Comparison of ENCODE assay signal across 8 cellular contexts in the genomic region with DNA sequence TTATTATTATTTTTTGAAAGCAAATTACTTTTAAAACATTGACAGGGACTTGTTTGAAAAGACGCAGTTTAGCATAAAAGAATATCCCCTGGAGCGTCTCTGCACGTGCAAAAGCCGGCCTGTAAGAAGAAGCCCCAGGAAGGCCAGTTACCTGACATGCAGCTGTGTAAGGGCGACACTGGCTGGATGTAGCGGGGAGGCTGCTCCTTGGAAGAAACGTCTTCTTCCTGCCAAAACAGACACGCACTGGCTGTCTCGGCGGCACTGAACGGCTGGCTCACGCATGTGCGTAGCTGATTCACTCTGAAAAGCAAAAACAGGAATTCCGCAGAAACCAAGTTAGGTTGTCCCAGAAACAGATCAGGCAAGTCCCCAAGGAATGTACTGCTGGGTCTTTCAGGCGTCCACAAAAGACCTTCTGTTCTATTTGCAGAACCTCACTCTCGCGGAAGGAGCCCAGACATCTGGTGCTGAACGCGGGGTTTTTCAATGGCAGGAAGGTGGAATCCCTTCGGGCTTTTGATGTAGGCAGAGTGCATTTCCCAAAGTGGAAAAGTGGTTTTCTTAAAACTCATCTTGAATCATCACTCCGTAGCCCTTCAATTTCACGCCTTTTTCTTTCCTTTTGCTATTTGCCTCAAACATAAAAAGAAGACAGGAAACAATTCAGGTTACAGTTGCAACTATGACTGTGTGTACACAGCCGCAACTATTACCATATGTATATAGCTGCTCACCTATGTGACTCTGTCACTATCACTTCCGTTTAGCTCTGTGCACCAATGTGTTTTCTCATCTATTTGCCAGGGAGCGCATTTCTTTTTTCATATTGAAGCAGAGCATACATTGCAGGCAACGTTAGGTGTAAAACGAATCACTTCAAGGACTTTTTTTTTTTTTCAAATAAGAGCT. TPM values are rescaled to one million over a fixed set of nuclear protein-coding genes. Genes with fewer than 3 reads are reported as not detected.
DNase-seq lines count a peak whose midpoint lies in the region; ATAC-seq and TF ChIP-seq lines count a peak whose summit lies in the region.

No MANE protein-coding gene starts in this region.

- no peak overlapping the region for H2BK12ac ChIP-seq in H9 (ENCODE audit: insufficient read length, low read depth, low read length)

- peaks cover 3% of the 10 kb centered on the region; the same call in 1 of the 2 replicates for H3K27me3 Mint-ChIP-seq in H9 (ENCODE audit: low read depth)

- no peak for TF ChIP-seq CTCF in AG04449 (IDR thresholded peaks at IDR 0.05; ENCODE audit: insufficient read depth, low read length, missing control alignments)
- no peak for TF ChIP-seq CTCF in H9 (conservative IDR thresholded peaks at IDR 0.05)

- H3K56ac ChIP-seq in H9 (ENCODE audit: insufficient read length, low read depth, low read length) = no peak overlapping the region

- H2BK20ac ChIP-seq in H9 (ENCODE audit: low read depth, low read length, poor library complexity, severe bottlenecking) = no peak overlapping the region

- no peak overlapping the region for H3T11ph ChIP-seq in H9 (ENCODE audit: low read length)

- WGBS in H9 (ENCODE audit: extremely low coverage, insufficient read length, low lambda C conversion rate) = no CpG with 5 or more reads among the region's 27 CpGs

- CTCF ChIA-PET in AG04449 (lab: Yijun Ruan, JAX) = interaction anchor here (1.5 kb wide), 1 partner anchor 581 kb away, joined by 3 read pairs; no protein-coding TSS in a partner anchor

- no peaks in the 10 kb centered on the region for H3K23me2 ChIP-seq in H9 (ENCODE audit: insufficient read length, low read depth, low read length, poor library complexity, severe bottlenecking)

- H3K4me3 Mint-ChIP-seq in H9 = peak overlapping the region in 1 of 2 experiments; percentile 45; a peak in 2 of 5 replicates

- no peak overlapping the region for H4K8ac ChIP-seq in H9 (replicated peaks; ENCODE audit: insufficient read length, low read depth, low read length)

- no peak overlapping the region for H3K23ac ChIP-seq in H9 (ENCODE audit: insufficient read length, low read depth, low read length)

- H3K36me3 Mint-ChIP-seq in H9 (ENCODE audit: insufficient read depth in 1 of 3, low read depth in 3 of 3) = peaks cover 10 to 13% (median 11%) of the 10 kb centered on the region in 3 experiments; a peak in 6 of 7 replicates

- no peak overlapping the region for H2BK5ac ChIP-seq in H9 (ENCODE audit: insufficient read length, low read length)

- H2BK15ac ChIP-seq in H9 (ENCODE audit: low read depth, low read length) = no peak overlapping the region

- no peak overlapping the region for H2AK5ac ChIP-seq in H9 (ENCODE audit: insufficient read length, low read length)

- H4K91ac ChIP-seq in H9 (ENCODE audit: insufficient read length, low read depth, low read length) = no peak overlapping the region

- H3K4me1 Mint-ChIP-seq in H9 = peaks cover 37% of the 10 kb centered on the region in 2 experiments

- H3K79me2 ChIP-seq in H9 (ENCODE audit: insufficient read depth, low read length) = no peaks in the 10 kb centered on the region

- H3K9me3 Mint-ChIP-seq in H9 = peaks cover 14 to 22% of the 10 kb centered on the region in 2 experiments

- H2AFZ ChIP-seq in H9 (ENCODE audit: low read length) = peak overlapping the region; percentile 1

- no peak overlapping the region for H3K14ac ChIP-seq in H9 (ENCODE audit: insufficient read depth, low read length)

- POLR2A ChIA-PET in AG04449 (lab: Yijun Ruan, JAX) = no interaction called here

- H3K9me3 ChIP-seq in H9 (ENCODE audit: control insufficient read depth, low read depth, low read length) = no peaks in the 10 kb centered on the region

- H3K27ac ChIP-seq in H9 (ENCODE audit: insufficient read length, low read depth, low read length) (no peak overlapping the region), substantia nigra (ENCODE audit: low read depth, low read length, poor library complexity, severe bottlenecking) (no peak overlapping the region)

- H3K18ac ChIP-seq in H9 (ENCODE audit: insufficient read length, low read depth, low read length) = no peak overlapping the region

- H3K79me1 ChIP-seq in H9 (ENCODE audit: insufficient read depth, low read depth, low read length, poor library complexity, severe bottlenecking) = no peaks in the 10 kb centered on the region

- H3K4me3 ChIP-seq in AG04449 (ENCODE audit: low read depth, low read length) = peak overlapping the region; percentile 40

- H2BK120ac ChIP-seq in H9 (ENCODE audit: low read depth, low read length, poor library complexity, severe bottlenecking) = no peak overlapping the region

- no peaks in the 10 kb centered on the region for H4K20me1 ChIP-seq in H9 (ENCODE audit: control insufficient read depth, insufficient read depth, insufficient read length)

- no peak overlapping the region for H3K4me2 ChIP-seq in H9 (ENCODE audit: insufficient read depth, insufficient read length, low read length)

- H3K27me3 ChIP-seq in H9 (ENCODE audit: insufficient read depth, low read length) = no peaks in the 10 kb centered on the region

- no peak for DNase-seq in AG04449 (ENCODE audit: low read depth, low spot score)
- DNase-seq in H9 = peak; percentile 35
- peak; percentile 40 for DNase-seq in amniotic epithelial cell (ENCODE audit: low read depth)
- peak; percentile 71 for DNase-seq in iris pigment epithelial cell (ENCODE audit: low read depth)
- peak in 38 of 49 donors; percentile 1 to 56 (median 17) for DNase-seq in substantia nigra (lab: John Stamatoyannopoulos, UW)
- no peak for DNase-seq in iPS-NIHi7 (ENCODE audit: extremely low spot score)
- no peak for DNase-seq in LoVo (ENCODE audit: low spot score)

- no peak overlapping the region for H3K9ac ChIP-seq in H9 (ENCODE audit: extremely low read depth, insufficient read length, low read length)

- no peak overlapping the region for H3K4ac ChIP-seq in H9 (ENCODE audit: low read depth, low read length)

- peaks cover 2% of the 10 kb centered on the region for H3K4me1 ChIP-seq in H9 (ENCODE audit: insufficient read depth, low read length)

- no peak overlapping the region for H4K5ac ChIP-seq in H9 (ENCODE audit: insufficient read length, low read depth, low read length)

- H3K27ac Mint-ChIP-seq in H9 = peak overlapping the region in 2 of 3 experiments; percentile 42 to 59; a peak in 1 of 7 replicates

- no peak for ATAC-seq in HG03469 (IDR thresholded peaks at IDR 0.05; ENCODE audit: unreplicated experiment)

RNA-seq across cellular contexts. Expression of gene ARSH, which starts 38.1 kb away (rescaled TPM):
- not detected in 2 replicates for total RNA-seq in H9 (2021)

RNA-seq across cellular contexts. Expression of gene ARSD, which starts 39.1 kb away (rescaled TPM):
- 9.5 and 10.3 TPM in 2 replicates for total RNA-seq in H9 (2021)

Comparison
In these comparisons a context has a peak if more than half of its experiments do, and no peak if none do; other contexts are left out.
1. DNase-seq: peak in H9 (single experiment), amniotic epithelial cell (single experiment), iris pigment epithelial cell (single experiment) and substantia nigra (38 of 49); none in AG04449 (single experiment), iPS-NIHi7 (single experiment) and LoVo (single experiment).